Comparison of ENCODE assay signal across 17 cellular contexts in the genomic region with DNA sequence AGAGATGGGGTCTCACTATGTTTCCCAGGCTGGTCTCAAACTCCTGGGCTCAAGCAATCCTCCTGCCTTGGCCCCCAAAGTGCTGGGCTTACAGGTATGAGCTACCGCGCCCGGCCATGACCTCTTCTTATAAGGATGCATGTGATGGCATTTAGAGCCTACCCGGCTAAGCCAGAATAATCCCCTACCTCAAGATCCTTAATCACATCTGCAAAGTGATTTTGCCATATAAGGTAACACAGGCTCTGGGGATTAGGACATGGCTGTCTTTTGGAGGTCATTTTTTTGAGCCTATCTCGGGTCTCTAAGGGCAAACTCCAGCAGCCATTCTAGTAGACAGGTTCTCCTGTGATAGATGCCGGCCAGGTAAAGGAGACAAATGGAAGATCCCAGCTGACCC. TPM values are rescaled to one million over a fixed set of nuclear protein-coding genes. Genes with fewer than 3 reads are reported as not detected.
A peak's percentile ranks its signal among the peaks of the same experiment; 100 is the strongest.
DNase-seq lines count a peak whose midpoint lies in the region; ATAC-seq, FAIRE-seq and TF ChIP-seq lines count a peak whose summit lies in the region.
"Had no signal": no experiment of that assay in that cellular context is flagged by ENCODE, and none has a peak within 500 bp of the region (broad histone marks: within the 10 kb centered on the region; RNA-seq: fewer than 3 reads in every experiment).

No MANE protein-coding gene starts in this region.

- TF ChIP-seq RAD21 in HepG2 (CRISPR knock-in tag; IDR thresholded peaks at IDR 0.05), result no peak

- H3K27ac Mint-ChIP-seq in neural progenitor cell, result peak overlapping the region; percentile 60
- H3K27ac Mint-ChIP-seq: B cell; CD8-positive, alpha-beta T cell had no signal

- in situ Hi-C loops in HepG2 (cut with HindIII; ENCODE audit: extremely low pct_ligation_motif_present, low pct_unique_long_range_greater_than_20kb), result no loop called here

- no peak for FAIRE-seq in HepG2 (lab: Jason Lieb, UNC)
- FAIRE-seq: GM12878 had no signal

- no peaks in the 10 kb centered on the region for H3K9me3 ChIP-seq in HepG2 (ENCODE audit: low read length)
- H3K9me3 ChIP-seq in right lobe of liver, result no peaks in the 10 kb centered on the region
- peaks cover 3% of the 10 kb centered on the region for H3K9me3 ChIP-seq in WERI-Rb-1 (ENCODE audit: severe bottlenecking)
- no peaks in the 10 kb centered on the region for H3K9me3 ChIP-seq in neural progenitor cell (ENCODE audit: low read depth)

- TF ChIP-seq EP300 in HepG2 (IDR thresholded peaks at IDR 0.05; ENCODE audit: low read depth in 2 of 2, low read length in 2 of 2), result no peak
- no peak for TF ChIP-seq EP300 in HepG2 (CRISPR knock-in tag; IDR thresholded peaks at IDR 0.05; ENCODE audit: borderline replicate concordance)

- peaks cover 0 to 4% of the 10 kb centered on the region in 2 experiments; a peak in 1 of 5 replicates for H3K36me3 ChIP-seq in HepG2 (replicated peaks in 1 of 2; ENCODE audit: control insufficient read depth in 1 of 2, insufficient read depth in 2 of 2, low read length in 2 of 2)
- H3K36me3 ChIP-seq in right lobe of liver, result no peaks in the 10 kb centered on the region
- H3K36me3 ChIP-seq in WERI-Rb-1, result peaks cover 49% of the 10 kb centered on the region
- H3K36me3 ChIP-seq in neural progenitor cell, result no peaks in the 10 kb centered on the region

- DNase-seq in HepG2 (ENCODE audit: low spot score) (no peak), right lobe of liver (no peak), WERI-Rb-1 (peak; percentile 46), neural progenitor cell (ENCODE audit: low spot score) (no peak), HT-29 (ENCODE audit: low spot score) (no peak), NCI-H510A treated with DMSO at 0.1 percent for 48 hours (lab: John Stamatoyannopoulos, UW) (no peak)
- DNase-seq: Calu3; CD8-positive, alpha-beta T cell; DMS 273 treated with DMSO at 0.1 percent for 48 hours; DMS53; DND-41; EL; GOT3; H9 had no signal

- H3K9me3 Mint-ChIP-seq in neural progenitor cell, result peaks cover 19% of the 10 kb centered on the region

- H2AFZ ChIP-seq in HepG2 (ENCODE audit: low read length), result no peak overlapping the region
- H2AFZ ChIP-seq in neural progenitor cell (replicated peaks), result no peak overlapping the region

- H3K27me3 ChIP-seq in HepG2 (ENCODE audit: control insufficient read depth in 1 of 2, insufficient read depth in 2 of 2, low read length in 2 of 2) (no peaks in the 10 kb centered on the region), right lobe of liver (no peaks in the 10 kb centered on the region), WERI-Rb-1 (ENCODE audit: insufficient read depth, low read depth, severe bottlenecking) (no peaks in the 10 kb centered on the region), neural progenitor cell (no peaks in the 10 kb centered on the region)
- H3K27me3 ChIP-seq: BLaER1 treated with 17β-estradiol and CSF1 and Interleukin-3, amounts not matched to agents 10 nM and 100 nM had no signal

- H3K4me1 ChIP-seq in HepG2 (ENCODE audit: insufficient read depth, low read length) (peaks cover 29% of the 10 kb centered on the region), right lobe of liver (peaks cover 0 to 4% (median 0%) of the 10 kb centered on the region in 4 donors), neural progenitor cell (peaks cover 7% of the 10 kb centered on the region)

- H3K27me3 Mint-ChIP-seq in neural progenitor cell (ENCODE audit: insufficient read depth, low read depth), result peaks cover 6% of the 10 kb centered on the region
- H3K27me3 Mint-ChIP-seq: B cell had no signal

- H3K4me3 Mint-ChIP-seq in neural progenitor cell, result no peak overlapping the region
- H3K4me3 Mint-ChIP-seq: B cell; CD8-positive, alpha-beta T cell; H9 had no signal

- H4K20me1 ChIP-seq in HepG2 (ENCODE audit: insufficient read depth, low read length) (no peaks in the 10 kb centered on the region), neural progenitor cell (ENCODE audit: low read depth) (peaks cover 83% of the 10 kb centered on the region)

- ATAC-seq in HepG2 (no peak), right lobe of liver (no peak)
- ATAC-seq: CD8-positive, alpha-beta T cell; GM12878 had no signal

- BruUV-seq in HepG2 (replicated peaks; lab: Mats Ljungman, UMichigan), result no TSS peak

- H3K4me3 ChIP-seq in HepG2 (replicated peaks in 1 of 3; ENCODE audit: insufficient read depth in 1 of 3, low read depth in 2 of 3, low read length in 3 of 3), result no peak overlapping the region; a peak in 1 of 6 replicates
- no peak overlapping the region for H3K4me3 ChIP-seq in right lobe of liver
- H3K4me3 ChIP-seq in WERI-Rb-1 (ENCODE audit: low read depth, low read length), result no peak overlapping the region
- no peak overlapping the region for H3K4me3 ChIP-seq in neural progenitor cell
- H3K4me3 ChIP-seq: BLaER1 treated with 17β-estradiol and CSF1 and Interleukin-3, amounts not matched to agents 10 nM and 100 nM; GM12878 had no signal

- TF ChIP-seq CTCF in HepG2 (CRISPR knock-in tag; IDR thresholded peaks at IDR 0.05) (no peak), right lobe of liver (IDR thresholded peaks at IDR 0.05) (no peak), WERI-Rb-1 (IDR thresholded peaks at IDR 0.05; ENCODE audit: low read depth, low read length) (no peak), neural progenitor cell (IDR thresholded peaks at IDR 0.05) (no peak)

- H3K79me2 ChIP-seq in HepG2 (ENCODE audit: insufficient read depth, low read length) (peaks cover 3% of the 10 kb centered on the region), neural progenitor cell (ENCODE audit: low read depth) (peaks cover 99% of the 10 kb centered on the region)

- H3K9ac ChIP-seq in HepG2 (ENCODE audit: insufficient read depth, low read depth, low read length) (no peak overlapping the region; the same call in 1 of the 2 replicates), neural progenitor cell (no peak overlapping the region)

- CTCF ChIA-PET in HepG2 (lab: Yijun Ruan, JAX; ENCODE audit: low intra/inter-chr PET ratio, low total read pairs), result no interaction called here

- TF ChIP-seq POLR2A in HepG2 (IDR thresholded peaks at IDR 0.05; ENCODE audit: insufficient read depth in 1 of 2, low read depth in 2 of 2, low read length in 2 of 2) (no peak), right lobe of liver (IDR thresholded peaks at IDR 0.05) (no peak)

- 87% methylated on average over 6 of the region's 6 CpGs for WGBS in HepG2 (ENCODE audit: low lambda C conversion rate)
- WGBS in right lobe of liver (ENCODE audit: insufficient coverage, low coverage, low lambda C conversion rate, missing lambda C conversion rate), result 93% methylated on average over 5 of the region's 6 CpGs

- POLR2A ChIA-PET in HepG2 (lab: Yijun Ruan, JAX), result no interaction called here

- peaks cover 16% of the 10 kb centered on the region for H3K4me1 Mint-ChIP-seq in neural progenitor cell
- H3K4me1 Mint-ChIP-seq: B cell had no signal

- H3K36me3 Mint-ChIP-seq in neural progenitor cell, result peaks cover 29% of the 10 kb centered on the region
- H3K36me3 Mint-ChIP-seq: CD8-positive, alpha-beta T cell had no signal

- peak overlapping the region; percentile 92 for H3K27ac ChIP-seq in HepG2 (ENCODE audit: extremely low read length, insufficient read depth, low read length)
- no peak overlapping the region for H3K27ac ChIP-seq in right lobe of liver
- H3K27ac ChIP-seq in WERI-Rb-1, result no peak overlapping the region
- H3K27ac ChIP-seq in neural progenitor cell, result no peak overlapping the region

- peak overlapping the region; percentile 40 for H3K4me2 ChIP-seq in HepG2 (ENCODE audit: low read depth, low read length)
- H3K4me2 ChIP-seq in neural progenitor cell, result no peak overlapping the region

- intact Hi-C loops in HepG2 (cut with micrococcal nuclease; ENCODE audit: unreplicated experiment), result no loop called here
- intact Hi-C loops in right lobe of liver (cut with DNase I), result no loop called here

- H3F3A ChIP-seq in neural progenitor cell (ENCODE audit: low read depth), result peaks cover 12% of the 10 kb centered on the region

TF ChIP-seq in HepG2, 621 proteins besides CTCF, POLR2A, EP300 and RAD21:
- TF ChIP-seq, protein P1, sequence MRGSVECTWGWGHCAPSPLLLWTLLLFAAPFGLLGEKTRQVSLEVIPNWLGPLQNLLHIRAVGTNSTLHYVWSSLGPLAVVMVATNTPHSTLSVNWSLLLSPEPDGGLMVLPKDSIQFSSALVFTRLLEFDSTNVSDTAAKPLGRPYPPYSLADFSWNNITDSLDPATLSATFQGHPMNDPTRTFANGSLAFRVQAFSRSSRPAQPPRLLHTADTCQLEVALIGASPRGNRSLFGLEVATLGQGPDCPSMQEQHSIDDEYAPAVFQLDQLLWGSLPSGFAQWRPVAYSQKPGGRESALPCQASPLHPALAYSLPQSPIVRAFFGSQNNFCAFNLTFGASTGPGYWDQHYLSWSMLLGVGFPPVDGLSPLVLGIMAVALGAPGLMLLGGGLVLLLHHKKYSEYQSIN (CRISPR knock-in tag; IDR thresholded peaks at IDR 0.05; ENCODE audit: borderline replicate concordance), result no peak
- peak; percentile 81 for TF ChIP-seq SRF (IDR thresholded peaks at IDR 0.05; ENCODE audit: low read depth, low read length)

RNA-seq across cellular contexts. Expression of a gene that starts 39.6 kb away (rescaled TPM):
- 16.5 and 17.8 TPM in 2 replicates for total RNA-seq in HepG2 (2016; rRNA removed; fragmentation: Illumina TruSeq; extraction: Trizol)
- 8.1 and 9.5 TPM in 2 replicates for total RNA-seq in HepG2 (2016; cell fraction: cytosol; rRNA removed; fragmentation: Illumina TruSeq; extraction: Trizol; ENCODE audit: low read depth)
- total RNA-seq in HepG2 (2016; cell fraction: insoluble cytoplasmic fraction; rRNA removed; fragmentation: Illumina TruSeq; extraction: Trizol), result 13.6 and 19.1 TPM in 2 replicates
- total RNA-seq in HepG2 (2016; cell fraction: membrane; rRNA removed; fragmentation: Illumina TruSeq; extraction: Trizol), result 17.2 and 18.9 TPM in 2 replicates
- 15.6 and 22.1 TPM in 2 replicates for total RNA-seq in HepG2 (2016; cell fraction: nucleus; rRNA removed; fragmentation: Illumina TruSeq; extraction: Trizol)
- polyA plus RNA-seq in HepG2 (2011; rRNA removed), result 26.7 and 28.2 TPM in 2 replicates
- 12.3 and 16.0 TPM in 2 replicates for polyA plus RNA-seq in HepG2 (2011; cell fraction: cytosol; rRNA removed)
- polyA plus RNA-seq in HepG2 (2011; cell fraction: nucleus; rRNA removed), result 38.7 and 43.3 TPM in 2 replicates
- 36.1 and 37.4 TPM in 2 replicates for polyA plus RNA-seq in HepG2 (2012)
- 10.4 and 12.9 TPM in 2 replicates for polyA plus RNA-seq in HepG2 (2016; cell fraction: cytosol; fragmentation: Illumina TruSeq; extraction: Trizol; ENCODE audit: low read depth)
- polyA plus RNA-seq in HepG2 (2016; cell fraction: insoluble cytoplasmic fraction; fragmentation: Illumina TruSeq; extraction: Trizol; ENCODE audit: low read depth), result 27.6 and 31.7 TPM in 2 replicates
- 23.3 and 26.7 TPM in 2 replicates for polyA plus RNA-seq in HepG2 (2016; cell fraction: membrane; fragmentation: Illumina TruSeq; extraction: Trizol; ENCODE audit: low read depth)
- 51.1 and 66.8 TPM in 2 replicates for polyA plus RNA-seq in HepG2 (2016; cell fraction: nucleus; fragmentation: Illumina TruSeq; extraction: Trizol; ENCODE audit: insufficient read depth, low read depth)
- 23.4 and 53.2 TPM in 2 replicates for polyA minus RNA-seq in HepG2 (2011; rRNA and poly(A)+ RNA removed; ENCODE audit: low replicate concordance)
- 14.9 and 17.7 TPM in 2 replicates for polyA minus RNA-seq in HepG2 (2011; cell fraction: cytosol; rRNA and poly(A)+ RNA removed)
- polyA minus RNA-seq in HepG2 (2011; cell fraction: nucleus; rRNA and poly(A)+ RNA removed), result 15.5 and 16.5 TPM in 2 replicates
- total RNA-seq in right lobe of liver, result 1 to 10 TPM; 1.9 to 9.8 (median 6.5) TPM
- total RNA-seq in neural progenitor cell (ENCODE audit: low replicate concordance), result 25.6 and 48.5 TPM in 2 replicates
- total RNA-seq in HT-29 (2014; rRNA removed; shearing (Covaris generic)), result 34.6 and 41.5 TPM in 2 replicates
